In genomic region chr19:41327499-41328156, GRCh38 we compare ENCODE assay signal across 8 cellular contexts. TPM values are rescaled to one million over a fixed set of nuclear protein-coding genes. Genes with fewer than 3 reads are reported as not detected.
DNase-seq lines count a peak whose midpoint lies in the region; ATAC-seq and TF ChIP-seq lines count a peak whose summit lies in the region.

No MANE protein-coding gene starts in this region.

- H3K4me1 ChIP-seq in esophagus (ENCODE audit: control insufficient read depth in 2 of 2, insufficient read depth in 2 of 2, low read length in 1 of 2) (peaks cover 2 to 32% of the 10 kb centered on the region in 2 donors), neural progenitor cell (peaks cover 18% of the 10 kb centered on the region)

- H3F3A ChIP-seq in neural progenitor cell (ENCODE audit: low read depth), result peaks cover 16% of the 10 kb centered on the region

- H3K4me3 Mint-ChIP-seq in neural progenitor cell, result peak overlapping the region; percentile 4

- CTCF ChIA-PET in GM10248 (lab: Yijun Ruan, JAX), result interaction anchor here (1.0 to 2.6 kb wide), 5 partner anchors 9 to 30 kb away, joined by 4 to 8 read pairs (median 7); partner anchors contain the start of gene TGFB1

- H3K9me3 ChIP-seq in esophagus (ENCODE audit: control insufficient read depth in 2 of 2, insufficient read depth in 1 of 2, low read depth in 1 of 2, low read length in 1 of 2) (no peaks in the 10 kb centered on the region), neural progenitor cell (ENCODE audit: low read depth) (no peaks in the 10 kb centered on the region)

- H3K27me3 ChIP-seq in esophagus (ENCODE audit: control insufficient read depth in 1 of 2, insufficient read depth in 2 of 2, low read length in 2 of 2) (no peaks in the 10 kb centered on the region), neural progenitor cell (peaks cover 12% of the 10 kb centered on the region)

- no peak overlapping the region for H3K9ac ChIP-seq in neural progenitor cell

- H3K9me3 Mint-ChIP-seq in neural progenitor cell, result no peaks in the 10 kb centered on the region

- DNase-seq in GM10248 (ENCODE audit: extremely low spot score) (peak; percentile 85), NAMALWA (ENCODE audit: low spot score) (peak; percentile 76), neural progenitor cell (ENCODE audit: low spot score) (no peak)
- peak; percentile 69 for DNase-seq in activated CD8-positive, alpha-beta memory T cell treated with anti-CD3 and anti-CD28 coated beads, Interleukin-2, amount 50 U/mL, for 24 hours (ENCODE audit: extremely low read depth)

- TF ChIP-seq CTCF in GM10248 (IDR thresholded peaks at IDR 0.05; ENCODE audit: control extremely low read depth, extremely low read depth, low read depth, missing control alignments), result no peak
- TF ChIP-seq CTCF in neural progenitor cell (IDR thresholded peaks at IDR 0.05), result no peak

- H3K27ac ChIP-seq in esophagus (ENCODE audit: low read depth in 2 of 2, low read length in 1 of 2) (peak overlapping the region; percentile 82 to 83), neural progenitor cell (no peak overlapping the region), temporal lobe (ENCODE audit: low read depth, low read length) (peak overlapping the region; percentile 81)

- H3K4me2 ChIP-seq in neural progenitor cell, result no peak overlapping the region

- peaks cover under 1 to 17% of the 10 kb centered on the region in 2 donors for H3K36me3 ChIP-seq in esophagus (ENCODE audit: control insufficient read depth in 2 of 2, insufficient read depth in 2 of 2, low read length in 1 of 2)
- H3K36me3 ChIP-seq in neural progenitor cell, result no peaks in the 10 kb centered on the region

- peaks cover 43% of the 10 kb centered on the region for H3K4me1 Mint-ChIP-seq in neural progenitor cell

- POLR2A ChIA-PET in GM10248 (lab: Yijun Ruan, JAX), result interaction anchor here (0.7 to 1.2 kb wide), 3 partner anchors 8 to 38 kb away, joined by 3 to 14 read pairs (median 6); no protein-coding TSS in a partner anchor

- 20 to 22% methylated on average over 32 to 35 of the region's 35 CpGs for WGBS in esophagus, 2 donors

- ATAC-seq in GM21786 (IDR thresholded peaks at IDR 0.05; ENCODE audit: unreplicated experiment) (peak; percentile 47), HG03469 (IDR thresholded peaks at IDR 0.05; ENCODE audit: unreplicated experiment) (no peak)

- no peak overlapping the region for H2AFZ ChIP-seq in neural progenitor cell (replicated peaks)

- H3K27me3 Mint-ChIP-seq in neural progenitor cell (ENCODE audit: insufficient read depth, low read depth), result peaks cover 14% of the 10 kb centered on the region

- H3K79me2 ChIP-seq in neural progenitor cell (ENCODE audit: low read depth), result no peaks in the 10 kb centered on the region

- H4K20me1 ChIP-seq in neural progenitor cell (ENCODE audit: low read depth), result peaks cover 15% of the 10 kb centered on the region

- H3K27ac Mint-ChIP-seq in neural progenitor cell, result no peak overlapping the region

- H3K36me3 Mint-ChIP-seq in neural progenitor cell, result no peaks in the 10 kb centered on the region

- H3K4me3 ChIP-seq in esophagus (ENCODE audit: low read depth in 1 of 2, low read length in 2 of 2) (peak overlapping the region; percentile 11 to 22), neural progenitor cell (no peak overlapping the region)

RNA-seq across cellular contexts. Expression of gene CCDC97, which starts 17.7 kb away (rescaled TPM):
- polyA plus RNA-seq in esophagus, result 10 to 100 TPM; 12.2 to 14.0 TPM
- total RNA-seq in neural progenitor cell (ENCODE audit: low replicate concordance) (14.1 and 19.1 TPM in 2 replicates), temporal lobe (6.4 TPM)

RNA-seq across cellular contexts. Expression of gene TGFB1, which starts 26.1 kb away (rescaled TPM):
- 10 to 100 TPM; 16.2 to 77.1 TPM for polyA plus RNA-seq in esophagus
- total RNA-seq in neural progenitor cell (ENCODE audit: low replicate concordance) (0.65 and 1.3 TPM in 2 replicates), temporal lobe (2.7 TPM)

RNA-seq across cellular contexts. Expression of gene B9D2, which starts 36.3 kb away (rescaled TPM):
- polyA plus RNA-seq in esophagus, result 1 to 10 TPM; 3.1 to 6.0 TPM
- total RNA-seq in neural progenitor cell (ENCODE audit: low replicate concordance) (2.5 and 5.5 TPM in 2 replicates), temporal lobe (2.2 TPM)

RNA-seq across cellular contexts. Expression of gene TMEM91, which starts 48.7 kb away (rescaled TPM):
- polyA plus RNA-seq in esophagus, result 10 to 100 TPM; 13.8 to 17.3 TPM
- total RNA-seq in neural progenitor cell (ENCODE audit: low replicate concordance) (4.5 and 10.7 TPM in 2 replicates), temporal lobe (4.2 TPM)
